ENCODE assay signal across 10 cellular contexts in the genomic region with DNA sequence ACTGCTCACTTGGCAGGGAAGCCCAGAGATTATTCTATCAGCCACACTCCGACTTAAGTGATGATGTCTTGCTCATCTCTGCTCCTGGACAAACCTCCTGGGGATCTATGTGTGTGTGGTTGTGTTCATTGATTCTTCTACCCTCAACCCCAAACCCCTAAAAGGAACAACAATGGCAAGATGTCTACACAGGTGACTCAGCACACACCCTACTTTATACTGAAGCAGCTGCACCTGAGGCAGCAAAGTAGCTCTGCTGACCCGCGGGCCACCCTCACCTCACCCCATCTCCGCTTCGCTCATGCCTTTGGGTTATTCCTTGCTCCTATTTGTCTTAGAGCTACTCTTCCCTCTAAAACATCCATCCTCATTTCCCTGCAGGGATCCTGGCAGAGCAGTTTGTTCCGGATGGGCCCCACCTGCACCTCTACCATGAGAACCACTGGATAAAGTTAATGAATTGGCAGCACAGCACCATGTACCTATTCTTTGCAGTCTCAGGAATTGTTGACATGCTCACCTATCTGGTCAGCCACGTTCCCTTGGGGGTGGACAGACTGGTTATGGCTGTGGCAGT. TPM values are rescaled to one million over a fixed set of nuclear protein-coding genes. Genes with fewer than 3 reads are reported as not detected.
DNase-seq lines count a peak whose midpoint lies in the region; ATAC-seq and TF ChIP-seq lines count a peak whose summit lies in the region.
"Had no signal": no experiment of that assay in that cellular context is flagged by ENCODE, and none has a peak within 500 bp of the region (broad histone marks: within the 10 kb centered on the region; RNA-seq: fewer than 3 reads in every experiment).

No MANE protein-coding gene starts in this region.

- CTCF ChIA-PET in Panc1 (lab: Charles Lee): no interaction called here

- DNase-seq in activated T-cell treated with anti-CD3 and anti-CD28 coated beads, Interleukin-2, amount 50 U/mL, for 4 hours: no peak
- no peak for DNase-seq in activated T-cell treated with anti-CD3 and anti-CD28 coated beads, Interleukin-2, amount 50 U/mL, for 1 hour
- DNase-seq in Panc1 (ENCODE audit: low read depth, low spot score) (no peak), epithelial cell of esophagus (ENCODE audit: low read depth) (peak; percentile 17), transverse colon (no peak), GM10266 (ENCODE audit: extremely low spot score) (no peak)
- no peak for DNase-seq in stimulated activated CD8-positive, alpha-beta memory T cell treated with anti-CD3 and anti-CD28 coated beads, Interleukin-4, amount 100 ng/mL, for 48 hours
- DNase-seq in stimulated activated CD4-positive, alpha-beta T cell treated with anti-CD3 and anti-CD28 coated beads, Interleukin-2, amount 100 ng/mL, for 48 hours: no peak
- DNase-seq: naive B cell, sigmoid colon had no signal

- no TSS peak for BruUV-seq in Panc1 (replicated peaks; lab: Mats Ljungman, UMichigan)

- intact Hi-C loops in Panc1 (cut with micrococcal nuclease; ENCODE audit: unreplicated experiment) (no loop called here), transverse colon (cut with DNase I; ENCODE audit: low total_unique reads) (no loop called here)

- H3K36me3 ChIP-seq in Panc1 (ENCODE audit: control insufficient read depth, insufficient read depth, low read length): no peaks in the 10 kb centered on the region; the same call in 1 of the 2 replicates
- no peaks in the 10 kb centered on the region for H3K36me3 ChIP-seq in transverse colon

- peaks cover 47% of the 10 kb centered on the region for H3K4me1 Mint-ChIP-seq in activated T-cell treated with anti-CD3 and anti-CD28 coated beads, Interleukin-2, amount 50 U/mL, for 4 hours (ENCODE audit: low read depth)
- H3K4me1 Mint-ChIP-seq: naive B cell had no signal

- H3K4me1 ChIP-seq in Panc1 (ENCODE audit: control insufficient read depth, insufficient read depth, low read length) (peaks cover 7% of the 10 kb centered on the region; the same call in 1 of the 2 replicates), transverse colon (peaks cover 0 to 21% (median 14%) of the 10 kb centered on the region in 4 donors)

- H3K9me3 ChIP-seq in Panc1 (ENCODE audit: control insufficient read depth, insufficient read depth, low read depth, low read length) (no peaks in the 10 kb centered on the region), transverse colon (no peaks in the 10 kb centered on the region)
- H3K9me3 ChIP-seq: sigmoid colon had no signal

- H3K27me3 ChIP-seq in Panc1 (ENCODE audit: control insufficient read depth, insufficient read depth, low read length) (no peaks in the 10 kb centered on the region), transverse colon (no peaks in the 10 kb centered on the region)
- H3K27me3 ChIP-seq: sigmoid colon had no signal

- peaks cover 12% of the 10 kb centered on the region for H3K36me3 Mint-ChIP-seq in activated T-cell treated with anti-CD3 and anti-CD28 coated beads, Interleukin-2, amount 50 U/mL, for 4 hours (ENCODE audit: insufficient read depth)
- H3K36me3 Mint-ChIP-seq: naive B cell had no signal

- H3K27me3 Mint-ChIP-seq in activated T-cell treated with anti-CD3 and anti-CD28 coated beads, Interleukin-2, amount 50 U/mL, for 4 hours (ENCODE audit: low read depth): no peaks in the 10 kb centered on the region
- H3K27me3 Mint-ChIP-seq: naive B cell had no signal

- H3K27ac ChIP-seq in Panc1 (ENCODE audit: low read length) (peak overlapping the region; percentile 23; the same call in 1 of the 2 replicates), transverse colon (peak overlapping the region; percentile 34 to 63 (median 58))
- H3K27ac ChIP-seq: sigmoid colon had no signal

- H3K9me3 Mint-ChIP-seq in activated T-cell treated with anti-CD3 and anti-CD28 coated beads, Interleukin-2, amount 50 U/mL, for 4 hours: no peaks in the 10 kb centered on the region
- H3K9me3 Mint-ChIP-seq: naive B cell had no signal

- POLR2A ChIA-PET in Panc1 (lab: Charles Lee): no interaction called here

- H3K4me3 ChIP-seq in Panc1 (ENCODE audit: low read depth in 2 of 2, low read length in 2 of 2) (no peak overlapping the region), epithelial cell of esophagus (ENCODE audit: low read length) (no peak overlapping the region), transverse colon (no peak overlapping the region)
- H3K4me3 ChIP-seq: sigmoid colon had no signal

- TF ChIP-seq CTCF in Panc1 (IDR thresholded peaks at IDR 0.05) (no peak), epithelial cell of esophagus (IDR thresholded peaks at IDR 0.05; ENCODE audit: insufficient read depth, low read depth, low read length, missing control alignments) (no peak), transverse colon (IDR thresholded peaks at IDR 0.05) (no peak), GM10266 (IDR thresholded peaks at IDR 0.05; ENCODE audit: control insufficient read depth, insufficient read depth, low read depth, missing control alignments) (no peak)

- no peak for TF ChIP-seq EP300 in transverse colon (IDR thresholded peaks at IDR 0.05; ENCODE audit: low read depth)

- no peak for TF ChIP-seq POLR2A in transverse colon (IDR thresholded peaks at IDR 0.05)

- ATAC-seq in activated T-cell treated with anti-CD3 and anti-CD28 coated beads, Interleukin-2, amount 50 U/mL, for 4 hours: peak in 1 of 2 donors; percentile 44
- 0 out of 2 replicates have a peak, but pooled peaks have one; percentile 5 for ATAC-seq in Panc1

- WGBS in transverse colon (ENCODE audit: low coverage in 1 of 2), 2 donors: 73 to 90% methylated on average over 4 to 7 of the region's 7 CpGs

- peak overlapping the region; percentile 49 for H3K4me3 Mint-ChIP-seq in activated T-cell treated with anti-CD3 and anti-CD28 coated beads, Interleukin-2, amount 50 U/mL, for 4 hours

- in situ Hi-C loops in Panc1 (cut with HindIII; ENCODE audit: low pct_unique_long_range_greater_than_20kb, low sequenced_read_pairs) (no loop called here), transverse colon (cut with MboI; ENCODE audit: low pct_ligation_motif_present in 1 of 4, low pct_unique_long_range_greater_than_20kb in 1 of 4, low sequenced_read_pairs in 3 of 4) (no loop called here)

RNA-seq across cellular contexts. Expression of a gene that starts 38.7 kb away (rescaled TPM):
- under 1 TPM; 0.16 to 0.48 (median 0.33) TPM for total RNA-seq in activated T-cell treated with anti-CD3 and anti-CD28 coated beads, Interleukin-2, amount 50 U/mL, for 4 hours
- total RNA-seq in Panc1 (2021; ENCODE audit: unreplicated experiment) (2.6 TPM), transverse colon (100 to 1,000 TPM in 3 of 4 donors, 10 to 100 TPM in 1; 42.2 to 336 (median 205) TPM)
- 1.7 TPM for polyA plus RNA-seq in Panc1 (2012; ENCODE audit: insufficient read length)

RNA-seq across cellular contexts. Expression of a gene that starts 41.1 kb away (rescaled TPM):
- 10 to 100 TPM; 30.2 to 42.1 (median 39.0) TPM for total RNA-seq in activated T-cell treated with anti-CD3 and anti-CD28 coated beads, Interleukin-2, amount 50 U/mL, for 4 hours
- total RNA-seq in Panc1 (2021; ENCODE audit: unreplicated experiment): 58.8 TPM
- polyA plus RNA-seq in Panc1 (2012; ENCODE audit: insufficient read length): 33.7 TPM
- total RNA-seq in transverse colon: 10 to 100 TPM; 28.7 to 79.2 (median 37.0) TPM

Comparison
In these comparisons a context has a peak if more than half of its experiments do, and no peak if none do; other contexts are left out.
1. RNA of a gene that starts 38.7 kb away (total RNA-seq): 42.2 to 336 TPM in transverse colon; 2.6 TPM in Panc1 (single experiment) and 0.16 to 0.48 TPM in activated T-cell treated with anti-CD3 and anti-CD28 coated beads, Interleukin-2, amount 50 U/mL, for 4 hours; every median in the first group is over 10 times any median in the second.